In the genomic region with DNA sequence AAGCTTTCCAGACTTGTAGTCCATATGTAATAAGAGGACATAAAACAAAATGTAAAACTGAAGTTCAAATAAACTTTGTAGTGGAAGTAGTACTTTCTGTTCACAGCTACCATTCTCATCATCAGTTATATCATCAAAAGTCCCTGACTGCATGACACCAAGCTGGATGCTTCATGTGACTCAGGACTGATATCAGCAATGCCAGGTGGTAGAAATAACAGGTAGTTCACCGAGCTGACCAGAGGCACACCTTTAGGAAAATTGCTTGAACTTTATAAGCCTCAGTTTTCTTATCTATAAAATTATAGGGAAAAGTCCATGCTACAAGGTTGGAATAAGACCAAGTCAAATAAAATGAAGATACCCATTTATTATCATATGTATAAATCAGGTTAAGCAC, we compare ENCODE assay signal across 17 cellular contexts.
"Had no signal": no experiment of that assay in that cellular context is flagged by ENCODE, and none has a peak within 500 bp of the region (broad histone marks: within the 10 kb centered on the region; RNA-seq: fewer than 3 reads in every experiment).

No MANE protein-coding gene starts in this region.

- FAIRE-seq: endothelial cell of umbilical vein, kidney, urothelium cell line had no signal

- H3K79me2 ChIP-seq: hepatocyte had no signal

- H3K4me1 ChIP-seq: colonic mucosa, psoas muscle had no signal

- H3K27ac ChIP-seq: colonic mucosa, hepatocyte, psoas muscle had no signal

- H3K9me3 ChIP-seq: colonic mucosa, psoas muscle had no signal

- H3K27me3 ChIP-seq: colonic mucosa, hepatocyte had no signal

- H3K4me2 ChIP-seq: hepatocyte had no signal

- ATAC-seq: naive thymus-derived CD4-positive, alpha-beta T cell; psoas muscle; sciatic nerve had no signal

- H3K4me3 ChIP-seq: colonic mucosa, hepatocyte, psoas muscle had no signal

- DNase-seq: colonic mucosa; effector CD4-positive, alpha-beta T cell; endodermal cell; erythroblast; foreskin melanocyte; head of caudate nucleus; kidney; mesendoderm; naive thymus-derived CD4-positive, alpha-beta T cell; nephron progenitor cell; psoas muscle; retina; stimulated activated naive CD4-positive, alpha-beta T cell treated with Interleukin-2 at 50 U/mL for 16 hours had no signal

- H3K36me3 ChIP-seq: colonic mucosa had no signal

- H2AFZ ChIP-seq: hepatocyte had no signal
